8 cellular contexts compared by ENCODE assay signal in the genomic region with DNA sequence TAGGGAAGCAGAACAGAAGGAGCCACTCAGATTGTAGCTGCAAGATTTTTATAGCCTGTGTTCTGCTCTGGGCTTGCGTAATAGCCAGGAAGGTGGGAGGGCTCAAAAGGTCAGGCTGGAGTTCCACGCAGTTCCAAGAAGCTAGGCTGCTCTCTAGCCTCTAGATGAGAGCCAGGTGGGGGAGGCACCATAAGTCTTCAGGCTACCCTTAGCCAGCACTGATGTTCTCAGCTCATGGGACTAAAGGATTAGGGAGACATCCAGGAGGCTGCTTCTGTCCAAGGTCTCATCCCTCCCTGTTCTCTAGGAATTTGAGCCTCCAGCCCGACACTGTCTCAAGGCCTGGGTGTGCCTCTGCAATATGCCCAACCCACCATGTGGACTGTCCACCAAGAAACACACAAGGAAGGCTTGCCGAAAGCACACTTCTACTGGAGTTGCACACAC. TPM values are rescaled to one million over a fixed set of nuclear protein-coding genes. Genes with fewer than 3 reads are reported as not detected.
A peak's percentile ranks its signal among the peaks of the same experiment; 100 is the strongest.
DNase-seq lines count a peak whose midpoint lies in the region; ATAC-seq and TF ChIP-seq lines count a peak whose summit lies in the region.

No MANE protein-coding gene starts in this region.

- H3K27ac ChIP-seq in ACC112 (ENCODE audit: low read depth, low read length), result peak overlapping the region; percentile 33; the same call in 1 of the 2 replicates
- no peak overlapping the region for H3K27ac ChIP-seq in KMS-11
- peak overlapping the region; percentile 93 to 100 (median 94) for H3K27ac ChIP-seq in tibial nerve

- H3K9me3 Mint-ChIP-seq in MCF 10A (ENCODE audit: unreplicated experiment), result no peaks in the 10 kb centered on the region

- CTCF ChIA-PET in MCF 10A (lab: Yijun Ruan, JAX), result interaction anchor here (0.6 to 5.0 kb wide), 11 partner anchors 9 to 472 kb away, joined by 3 to 27 read pairs (median 7); a partner anchor contains a TSS

- H3K36me3 ChIP-seq in ACC112 (ENCODE audit: insufficient read depth, low read length) (no peaks in the 10 kb centered on the region), KMS-11 (ENCODE audit: insufficient read depth) (no peaks in the 10 kb centered on the region), tibial nerve (peaks cover 0 to 24% (median 0%) of the 10 kb centered on the region in 3 donors)

- TF ChIP-seq POLR2A in lower leg skin (IDR thresholded peaks at IDR 0.05) (no peak), tibial nerve (IDR thresholded peaks at IDR 0.05) (peak in 1 of 2 donors; percentile 55)

- POLR2A ChIA-PET in MCF 10A (lab: Yijun Ruan, JAX), result interaction anchor here (0.6 to 7.2 kb wide), 13 partner anchors 10 to 160 kb away, joined by 3 to 150 read pairs (median 14); a partner anchor contains a TSS

- no peak overlapping the region for H3K9ac ChIP-seq in KMS-11

- H4K20me1 ChIP-seq in KMS-11 (ENCODE audit: insufficient read depth), result no peaks in the 10 kb centered on the region

- H3K27ac Mint-ChIP-seq in MCF 10A (ENCODE audit: low read depth, unreplicated experiment), result peak overlapping the region; percentile 97

- H2AFZ ChIP-seq in ACC112 (ENCODE audit: low read length, unreplicated experiment) (no peak overlapping the region), KMS-11 (ENCODE audit: low read depth) (no peak overlapping the region)

- no peaks in the 10 kb centered on the region for H3K9me3 ChIP-seq in tibial nerve

- H3K27me3 Mint-ChIP-seq in MCF 10A (ENCODE audit: insufficient read depth, unreplicated experiment), result no peaks in the 10 kb centered on the region

- peak in 1 of 2 donors; percentile 85 for TF ChIP-seq EP300 in tibial nerve (IDR thresholded peaks at IDR 0.05)

- H3K36me3 Mint-ChIP-seq in MCF 10A (ENCODE audit: insufficient read depth, unreplicated experiment), result no peaks in the 10 kb centered on the region

- WGBS in lower leg skin, 2 donors, result 25 to 27% methylated on average over 3 to 4 of the region's 4 CpGs
- 3 to 16% methylated on average over 4 of the region's 4 CpGs for WGBS in tibial nerve, 2 donors

- peaks cover 23% of the 10 kb centered on the region for H3K4me1 Mint-ChIP-seq in MCF 10A (ENCODE audit: insufficient read depth, unreplicated experiment)

- H3K4me3 Mint-ChIP-seq in MCF 10A (ENCODE audit: unreplicated experiment), result peak overlapping the region; percentile 86

- H3K4me3 ChIP-seq in ACC112 (ENCODE audit: low read depth, low read length) (peak overlapping the region; percentile 98), KMS-11 (IDR thresholded peaks at IDR 0.05; ENCODE audit: insufficient read depth, low read depth, low read length) (no peak overlapping the region), lower leg skin (ENCODE audit: low read depth, poor library complexity, severe bottlenecking) (no peak overlapping the region), tibial nerve (peak overlapping the region; percentile 72 to 97 (median 78))

- peak overlapping the region; percentile 78 for H3K4me2 ChIP-seq in KMS-11

- H3K79me2 ChIP-seq in ACC112 (ENCODE audit: control insufficient read depth, insufficient read depth, low read length, unreplicated experiment) (peaks cover 39% of the 10 kb centered on the region), KMS-11 (ENCODE audit: insufficient read depth, low read depth) (no peaks in the 10 kb centered on the region)

- BruUV-seq in MCF 10A (replicated peaks; lab: Mats Ljungman, UMichigan), result no TSS peak

- no peak for ATAC-seq in GM21526 (IDR thresholded peaks at IDR 0.05; ENCODE audit: low FRiP score, unreplicated experiment)
- ATAC-seq in GM21723 (IDR thresholded peaks at IDR 0.05; ENCODE audit: unreplicated experiment), result no peak

- intact Hi-C loops in MCF 10A (cut with micrococcal nuclease) (no loop called here), lower leg skin (cut with DNase I; ENCODE audit: low total_unique reads) (no loop called here)

- TF ChIP-seq CTCF in KMS-11 (conservative IDR thresholded peaks at IDR 0.05; ENCODE audit: low read depth, low read length) (no peak), MCF 10A (IDR thresholded peaks at IDR 0.05; ENCODE audit: unreplicated experiment) (no peak), lower leg skin (IDR thresholded peaks at IDR 0.05) (no peak), tibial nerve (IDR thresholded peaks at IDR 0.05) (no peak)

- DNase-seq in MCF 10A (ENCODE audit: unreplicated experiment) (peak; percentile 60), lower leg skin (ENCODE audit: low spot score in 2 of 2) (peak; percentile 49 to 89), tibial nerve (ENCODE audit: low spot score in 2 of 2) (peak; percentile 49 to 78), NCI-H748 (lab: John Stamatoyannopoulos, UW; ENCODE audit: unreplicated experiment) (no peak)

- H3K4me1 ChIP-seq in ACC112 (ENCODE audit: control insufficient read depth, insufficient read depth, low read length, unreplicated experiment) (peaks cover 27% of the 10 kb centered on the region), KMS-11 (ENCODE audit: low read depth, poor library complexity, severe bottlenecking) (peaks cover 11% of the 10 kb centered on the region), tibial nerve (peaks cover 3 to 62% (median 30%) of the 10 kb centered on the region in 4 donors)

- H3K27me3 ChIP-seq in ACC112 (ENCODE audit: insufficient read depth, low read length) (no peaks in the 10 kb centered on the region), KMS-11 (ENCODE audit: insufficient read depth, low read depth) (no peaks in the 10 kb centered on the region), tibial nerve (no peaks in the 10 kb centered on the region)

RNA-seq across cellular contexts. Expression of a gene that starts 1.7 kb away (rescaled TPM):
- total RNA-seq in MCF 10A (2022) (27.8 and 35.7 TPM in 2 replicates), lower leg skin (100 to 1,000 TPM in 1 of 4 donors, 10 to 100 TPM in 3; 39.7 to 129 (median 49.4) TPM), tibial nerve (10 to 100 TPM; 50.3 to 97.5 (median 73.0) TPM)

RNA-seq across cellular contexts. Expression of a gene that starts 14.4 kb away (rescaled TPM):
- total RNA-seq in MCF 10A (2022), result not detected in 2 replicates
- under 1 TPM in 3 of 4 donors, not detected in 1; 0.23 to 0.45 (median 0.29) TPM for total RNA-seq in lower leg skin
- 10 to 100 TPM; 55.5 to 94.7 (median 60.1) TPM for total RNA-seq in tibial nerve

RNA-seq across cellular contexts. Expression of a gene that starts 22.2 kb away (rescaled TPM):
- total RNA-seq in MCF 10A (2022) (282 and 369 TPM in 2 replicates), lower leg skin (100 to 1,000 TPM; 199 to 347 (median 240) TPM), tibial nerve (100 to 1,000 TPM; 516 to 967 (median 709) TPM)

RNA-seq across cellular contexts. Expression of a gene that starts 39.2 kb away (rescaled TPM):
- 0.35 and 0.93 TPM in 2 replicates for total RNA-seq in MCF 10A (2022)
- 1 to 10 TPM; 1.4 to 2.1 (median 1.9) TPM for total RNA-seq in lower leg skin
- 1 to 10 TPM in 2 of 4 donors, not detected in 2; 1.1 to 4.3 TPM for total RNA-seq in tibial nerve

RNA-seq across cellular contexts. Expression of a gene that starts 48.4 kb away (rescaled TPM):
- 76.9 and 92.5 TPM in 2 replicates for total RNA-seq in MCF 10A (2022)
- total RNA-seq in lower leg skin, result 100 to 1,000 TPM in 1 of 4 donors, 10 to 100 TPM in 3; 43.2 to 169 (median 79.6) TPM
- total RNA-seq in tibial nerve, result 100 to 1,000 TPM in 1 of 4 donors, 10 to 100 TPM in 3; 53.5 to 102 (median 76.9) TPM

Comparison
In these comparisons a context has a peak if more than half of its experiments do, and no peak if none do; other contexts are left out.
1. H3K4me3 ChIP-seq: peak in ACC112 (single experiment) and tibial nerve (4 of 4); none in KMS-11 (single experiment) and lower leg skin (single experiment).
2. RNA of a gene that starts 14.4 kb away (total RNA-seq): 55.5 to 94.7 TPM in tibial nerve; 0.23 to 0.45 TPM in lower leg skin and not detected in MCF 10A; every median in the first group is over 10 times any median in the second.